ENCODE assay signal across 9 cellular contexts in the genomic region with DNA sequence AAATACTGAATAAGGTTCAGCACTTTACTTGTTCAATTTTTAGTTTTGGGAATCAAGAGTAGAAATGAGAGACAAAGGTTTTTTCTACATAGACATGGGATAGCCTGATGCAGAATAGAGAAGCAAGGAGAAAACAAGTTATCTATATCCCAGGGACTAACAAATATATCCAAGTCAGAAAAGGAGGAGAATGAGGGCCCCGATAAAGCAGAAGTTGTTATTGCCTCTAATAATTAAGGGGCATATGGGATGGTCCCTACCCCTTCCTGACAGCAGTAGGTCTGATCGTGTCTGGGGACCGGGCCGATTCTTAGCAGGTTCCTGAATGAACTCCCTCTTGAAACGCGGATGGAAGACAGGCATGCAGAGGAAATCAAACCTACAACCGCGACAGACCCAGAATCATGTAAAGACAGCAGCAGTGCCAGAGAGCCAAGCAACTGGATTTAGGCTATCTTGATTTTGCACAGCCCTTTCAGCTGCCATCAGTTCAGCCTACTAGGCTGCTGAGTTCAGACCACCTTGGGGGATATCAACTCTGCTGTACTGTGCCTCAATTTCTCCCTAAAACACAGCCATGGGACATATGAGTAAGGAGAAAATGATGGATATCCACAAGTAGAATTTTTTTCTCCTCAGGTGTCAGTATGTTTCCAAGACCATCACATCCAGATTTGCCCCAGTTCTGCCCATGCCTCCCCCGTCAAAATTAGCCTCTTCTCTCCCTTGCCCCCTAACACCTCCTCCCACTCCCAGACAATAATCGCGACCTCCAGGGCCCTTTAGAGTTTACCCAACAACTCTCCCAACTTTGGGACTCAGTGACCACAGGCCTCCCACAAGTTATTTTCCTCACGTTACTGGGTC. TPM values are rescaled to one million over a fixed set of nuclear protein-coding genes. Genes with fewer than 3 reads are reported as not detected.
DNase-seq lines count a peak whose midpoint lies in the region; ATAC-seq and TF ChIP-seq lines count a peak whose summit lies in the region.
"Had no signal": no experiment of that assay in that cellular context is flagged by ENCODE, and none has a peak within 500 bp of the region (broad histone marks: within the 10 kb centered on the region; RNA-seq: fewer than 3 reads in every experiment).

No MANE protein-coding gene starts in this region.

- no peak overlapping the region for H3K27ac Mint-ChIP-seq in naive thymus-derived CD8-positive, alpha-beta T cell

- H3K9me3 Mint-ChIP-seq in naive thymus-derived CD8-positive, alpha-beta T cell, result no peaks in the 10 kb centered on the region

- peak overlapping the region; percentile 80 to 98 (median 90) for H3K4me3 ChIP-seq in BLaER1 treated with 17β-estradiol and CSF1 and Interleukin-3, amounts not matched to agents 10 nM and 100 nM
- H3K4me3 ChIP-seq in KMS-11 (IDR thresholded peaks at IDR 0.05; ENCODE audit: insufficient read depth, low read depth, low read length), result no peak overlapping the region
- peak overlapping the region; percentile 97 for H3K4me3 ChIP-seq in coronary artery
- H3K4me3 ChIP-seq in muscle layer of duodenum (ENCODE audit: low read depth in 1 of 2, low read length in 2 of 2), result peak overlapping the region; percentile 93 to 98

- H2AFZ ChIP-seq in KMS-11 (ENCODE audit: low read depth), result peak overlapping the region; percentile 66; the same call in 1 of the 2 replicates

- TF ChIP-seq CTCF in KMS-11 (conservative IDR thresholded peaks at IDR 0.05; ENCODE audit: low read depth, low read length), result no peak
- no peak for TF ChIP-seq CTCF in coronary artery (IDR thresholded peaks at IDR 0.05)

- peaks cover 7 to 15% (median 9%) of the 10 kb centered on the region in 4 donors for H3K4me1 Mint-ChIP-seq in naive thymus-derived CD8-positive, alpha-beta T cell

- no peaks in the 10 kb centered on the region for H3K9me3 ChIP-seq in BLaER1 treated with 17β-estradiol and CSF1 and Interleukin-3, amounts not matched to agents 10 nM and 100 nM (replicated peaks in 1 of 11)
- H3K9me3 ChIP-seq in muscle layer of duodenum (ENCODE audit: control insufficient read depth in 1 of 2, low read length in 2 of 2), result no peaks in the 10 kb centered on the region

- H3K27me3 Mint-ChIP-seq in naive thymus-derived CD8-positive, alpha-beta T cell, result no peaks in the 10 kb centered on the region

- H4K20me1 ChIP-seq in BLaER1 treated with 17β-estradiol and CSF1 and Interleukin-3, amounts not matched to agents 10 nM and 100 nM, result no peaks in the 10 kb centered on the region
- H4K20me1 ChIP-seq in KMS-11 (ENCODE audit: insufficient read depth), result no peaks in the 10 kb centered on the region

- DNase-seq in coronary artery (ENCODE audit: low spot score) (no peak), SIG-M5 treated with dmso at 0.1 percent for 504 hours (lab: John Stamatoyannopoulos, UW; ENCODE audit: unreplicated experiment) (no peak), SW 1271 (lab: John Stamatoyannopoulos, UW) (no peak), NCI-H1048 (lab: John Stamatoyannopoulos, UW) (no peak)
- DNase-seq in naive thymus-derived CD8-positive, alpha-beta T cell, result no peak

- no peak overlapping the region for H3K4me3 Mint-ChIP-seq in naive thymus-derived CD8-positive, alpha-beta T cell

- no peaks in the 10 kb centered on the region for H3K27me3 ChIP-seq in BLaER1 treated with 17β-estradiol and CSF1 and Interleukin-3, amounts not matched to agents 10 nM and 100 nM
- H3K27me3 ChIP-seq in KMS-11 (ENCODE audit: insufficient read depth, low read depth), result no peaks in the 10 kb centered on the region
- no peaks in the 10 kb centered on the region for H3K27me3 ChIP-seq in muscle layer of duodenum (ENCODE audit: low read depth, low read length)

- peak overlapping the region; percentile 65 to 96 (median 93) for H3K27ac ChIP-seq in BLaER1 treated with 17β-estradiol and CSF1 and Interleukin-3, amounts not matched to agents 10 nM and 100 nM
- H3K27ac ChIP-seq in KMS-11 (peak overlapping the region; percentile 65), coronary artery (peak overlapping the region; percentile 84 to 96), muscle layer of duodenum (ENCODE audit: low read length) (peak overlapping the region; percentile 96)

- H3K9ac ChIP-seq in BLaER1 treated with 17β-estradiol and CSF1 and Interleukin-3, amounts not matched to agents 10 nM and 100 nM, result peak overlapping the region; percentile 88 to 97 (median 93)
- peak overlapping the region; percentile 76 for H3K9ac ChIP-seq in KMS-11

- peaks cover 35 to 55% (median 43%) of the 10 kb centered on the region in 10 experiments for H3K4me1 ChIP-seq in BLaER1 treated with 17β-estradiol and CSF1 and Interleukin-3, amounts not matched to agents 10 nM and 100 nM
- H3K4me1 ChIP-seq in KMS-11 (ENCODE audit: low read depth, poor library complexity, severe bottlenecking), result peaks cover 7% of the 10 kb centered on the region
- H3K4me1 ChIP-seq in muscle layer of duodenum (ENCODE audit: control insufficient read depth in 1 of 2, insufficient read depth in 2 of 2, low read length in 2 of 2), result peaks cover 11 to 20% of the 10 kb centered on the region in 2 donors

- POLR2A ChIA-PET in naive thymus-derived CD8-positive, alpha-beta T cell (lab: Charles Lee), result interaction anchor here (0.6 to 3.7 kb wide), 14 partner anchors 10 to 1205 kb away, joined by 3 to 55 read pairs (median 4); partner anchors contain the start of genes AJUBA, HAUS4, LRP10 and PABPN1

- ATAC-seq in naive thymus-derived CD8-positive, alpha-beta T cell, result no peak

- H3K36me3 ChIP-seq in BLaER1 treated with 17β-estradiol and CSF1 and Interleukin-3, amounts not matched to agents 10 nM and 100 nM, result peaks cover 38 to 48% (median 43%) of the 10 kb centered on the region in 11 experiments
- H3K36me3 ChIP-seq in KMS-11 (ENCODE audit: insufficient read depth) (no peaks in the 10 kb centered on the region), muscle layer of duodenum (ENCODE audit: control insufficient read depth in 1 of 2, insufficient read depth in 2 of 2, low read length in 2 of 2) (peaks cover 15 to 24% of the 10 kb centered on the region in 2 donors)

- H3K4me2 ChIP-seq in BLaER1 treated with 17β-estradiol and CSF1 and Interleukin-3, amounts not matched to agents 10 nM and 100 nM, result peak overlapping the region; percentile 85 to 97 (median 95)
- peak overlapping the region; percentile 92 for H3K4me2 ChIP-seq in KMS-11

- peaks cover 0 to 34% (median 15%) of the 10 kb centered on the region in 3 donors for H3K36me3 Mint-ChIP-seq in naive thymus-derived CD8-positive, alpha-beta T cell

- H3K79me2 ChIP-seq in KMS-11 (ENCODE audit: insufficient read depth, low read depth), result peaks cover 15% of the 10 kb centered on the region; the same call in 1 of the 2 replicates

RNA-seq across cellular contexts. Expression of gene PRMT5, which starts 0.7 kb away (rescaled TPM):
- 10 to 100 TPM; 37.7 to 38.8 TPM for total RNA-seq in naive thymus-derived CD8-positive, alpha-beta T cell
- 10 to 100 TPM; 42.4 to 67.3 (median 62.2) TPM for polyA plus RNA-seq in naive thymus-derived CD8-positive, alpha-beta T cell

RNA-seq across cellular contexts. Expression of gene RBM23, which starts 9.5 kb away (rescaled TPM):
- 100 to 1,000 TPM; 143 to 148 TPM for total RNA-seq in naive thymus-derived CD8-positive, alpha-beta T cell
- polyA plus RNA-seq in naive thymus-derived CD8-positive, alpha-beta T cell, result 10 to 100 TPM; 42.2 to 62.8 (median 59.6) TPM

RNA-seq across cellular contexts. Expression of gene HAUS4, which starts 28.4 kb away (rescaled TPM):
- 10 to 100 TPM; 24.4 to 26.7 TPM for total RNA-seq in naive thymus-derived CD8-positive, alpha-beta T cell
- 10 to 100 TPM; 27.1 to 31.7 (median 29.8) TPM for polyA plus RNA-seq in naive thymus-derived CD8-positive, alpha-beta T cell

RNA-seq across cellular contexts. Expression of gene REM2, which starts 45.4 kb away (rescaled TPM):
- total RNA-seq in naive thymus-derived CD8-positive, alpha-beta T cell, result 1 to 10 TPM; 4.8 to 5.7 TPM
- polyA plus RNA-seq in naive thymus-derived CD8-positive, alpha-beta T cell, result under 1 TPM; 0.15 to 0.72 (median 0.29) TPM
- total RNA-seq: dermis microvascular lymphatic vessel endothelial cell had no signal

RNA-seq across cellular contexts. Expression of gene AJUBA, which starts 53.9 kb away (rescaled TPM):
- 1 to 10 TPM; 1.5 to 1.9 TPM for total RNA-seq in naive thymus-derived CD8-positive, alpha-beta T cell
- polyA plus RNA-seq in naive thymus-derived CD8-positive, alpha-beta T cell, result 1 to 10 TPM in 1 of 3 donors, under 1 TPM in 2; 0.05 to 1.2 (median 0.45) TPM
